8 cellular contexts compared by ENCODE assay signal in the genomic region with DNA sequence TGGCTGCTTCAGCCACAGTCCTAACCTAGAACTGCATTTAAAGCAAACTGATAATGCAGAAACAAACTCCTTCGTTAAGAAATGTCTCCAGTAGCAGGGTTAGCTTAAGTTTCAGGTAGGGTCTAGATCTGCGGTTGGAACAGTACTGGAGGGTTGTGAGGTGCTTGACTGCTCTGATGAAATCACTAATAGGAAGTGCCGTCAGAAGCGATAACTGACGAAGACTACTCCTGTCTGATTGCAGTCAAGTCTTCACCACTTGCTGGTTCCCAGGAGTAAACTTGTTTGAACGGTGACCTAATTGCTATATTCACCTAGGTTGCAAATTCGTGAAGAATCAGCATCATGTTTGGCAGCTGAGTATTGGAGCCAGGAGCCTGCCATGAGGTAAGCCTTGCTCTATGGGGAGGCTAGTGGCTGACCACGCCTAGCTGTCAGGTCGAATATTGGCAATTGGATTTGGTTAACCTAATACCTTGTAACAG. TPM values are rescaled to one million over a fixed set of nuclear protein-coding genes. Genes with fewer than 3 reads are reported as not detected.
DNase-seq lines count a peak whose midpoint lies in the region; ATAC-seq and TF ChIP-seq lines count a peak whose summit lies in the region.

No MANE protein-coding gene starts in this region.

- H3K27me3 ChIP-seq in HUES48 (ENCODE audit: control insufficient read depth, insufficient read depth, low read length) (no peaks in the 10 kb centered on the region), stomach (no peaks in the 10 kb centered on the region)

- DNase-seq in AG04449 (ENCODE audit: low read depth, low spot score) (no peak), stomach (no peak), head of caudate nucleus (no peak)
- peak; percentile 68 for DNase-seq in activated CD8-positive, alpha-beta memory T cell treated with anti-CD3 and anti-CD28 coated beads, Interleukin-2, amount 50 U/mL, for 48 hours

- H3K4me1 ChIP-seq in HUES48 (ENCODE audit: control insufficient read depth, insufficient read depth, low read length) (peaks cover 17% of the 10 kb centered on the region), stomach (peaks cover 31 to 61% (median 56%) of the 10 kb centered on the region in 4 donors)

- H3K9ac ChIP-seq in HUES48 (ENCODE audit: low read depth, low read length) = peak overlapping the region; percentile 96

- H3K36me3 ChIP-seq in HUES48 (ENCODE audit: control insufficient read depth, insufficient read depth, low read length) (peaks cover 52% of the 10 kb centered on the region), stomach (peaks cover 28 to 49% (median 41%) of the 10 kb centered on the region in 4 donors)

- 2 to 12% (median 5%) methylated on average over 9 of the region's 9 CpGs for WGBS in stomach, 5 donors

- TF ChIP-seq POLR2A in stomach (IDR thresholded peaks at IDR 0.05) = no peak

- H3K4me3 ChIP-seq in AG04449 (ENCODE audit: low read depth, low read length) (peak overlapping the region; percentile 96), HUES48 (ENCODE audit: low read depth, low read length) (peak overlapping the region; percentile 87), iPS-18c (ENCODE audit: insufficient read depth, low read depth, low read length) (peak overlapping the region; percentile 97), stomach (peak overlapping the region; percentile 78 to 99 (median 94))

- POLR2A ChIA-PET in AG04449 (lab: Yijun Ruan, JAX) = interaction anchor here (0.9 to 4.4 kb wide), 5 partner anchors 14 to 81 kb away, joined by 3 to 58 read pairs (median 5); partner anchors contain the start of genes TRPV2 and UBB

- ATAC-seq in GM18519 (IDR thresholded peaks at IDR 0.05; ENCODE audit: low FRiP score, unreplicated experiment) (no peak), HG02870 (IDR thresholded peaks at IDR 0.05; ENCODE audit: unreplicated experiment) (no peak)

- CTCF ChIA-PET in AG04449 (lab: Yijun Ruan, JAX) = interaction anchor here (0.7 to 4.7 kb wide), 8 partner anchors 12 to 89 kb away, joined by 3 to 60 read pairs (median 10); no protein-coding TSS in a partner anchor

- H3K9me3 ChIP-seq in HUES48 (ENCODE audit: control insufficient read depth, insufficient read depth, low read length) = no peaks in the 10 kb centered on the region
- no peaks in the 10 kb centered on the region for H3K9me3 ChIP-seq in iPS-18c (ENCODE audit: control insufficient read depth, insufficient read depth, low read length)
- no peaks in the 10 kb centered on the region for H3K9me3 ChIP-seq in stomach

- intact Hi-C loops in stomach (cut with DNase I; ENCODE audit: low total_unique reads) (no loop called here), head of caudate nucleus (cut with DNase I) (loop anchor here (2.0 kb wide), 1 partner anchor 59 kb away; the partner anchor contains the start of gene UBB)

- peak overlapping the region; percentile 97 for H3K27ac ChIP-seq in HUES48 (ENCODE audit: low read depth, low read length)
- H3K27ac ChIP-seq in stomach = peak overlapping the region in 4 of 5 donors; percentile 91 to 94 (median 92)

- no peak for TF ChIP-seq EP300 in stomach (IDR thresholded peaks at IDR 0.05)

- TF ChIP-seq CTCF in AG04449 (IDR thresholded peaks at IDR 0.05; ENCODE audit: insufficient read depth, low read length, missing control alignments) (no peak), stomach (IDR thresholded peaks at IDR 0.05) (no peak)

RNA-seq across cellular contexts. Expression of gene TRPV2, which starts 24.5 kb away (rescaled TPM):
- total RNA-seq in stomach = 10 to 100 TPM in 1 of 5 donors, 1 to 10 TPM in 3, under 1 TPM in 1; 0.58 to 24.8 (median 4.5) TPM
- 1 to 10 TPM; 5.3 to 8.8 (median 6.4) TPM for polyA plus RNA-seq in stomach

RNA-seq across cellular contexts. Expression of gene LRRC75A, which starts 52.1 kb away (rescaled TPM):
- 100 to 1,000 TPM in 1 of 5 donors, 10 to 100 TPM in 2, 1 to 10 TPM in 2; 1.1 to 306 (median 14.5) TPM for total RNA-seq in stomach
- polyA plus RNA-seq in stomach = 1 to 10 TPM; 2.6 to 4.0 (median 3.4) TPM

RNA-seq across cellular contexts. Expression of gene UBB, which starts 59.0 kb away (rescaled TPM):
- total RNA-seq in stomach = 100 to 1,000 TPM; 621 to 929 (median 784) TPM
- polyA plus RNA-seq in stomach = 1,000 to 10,000 TPM in 2 of 3 donors, 100 to 1,000 TPM in 1; 969 to 2,679 (median 1,248) TPM
